In genomic region chr17:36683387-36683786, GRCh38 we compare ENCODE assay signal across 27 cellular contexts.
"Had no signal": no experiment of that assay in that cellular context is flagged by ENCODE, and none has a peak within 500 bp of the region (broad histone marks: within the 10 kb centered on the region; RNA-seq: fewer than 3 reads in every experiment).

No MANE protein-coding gene starts in this region.

- H3K4me3 ChIP-seq: left lung, lower lobe of right lung, pancreas, prostate gland, sigmoid colon, spleen, tibial nerve, uterus had no signal

- H3K4me1 ChIP-seq: left lung, lower lobe of right lung, pancreas, prostate gland, sigmoid colon, spleen, tibial nerve, uterus had no signal

- H3K27me3 Mint-ChIP-seq: stimulated activated naive CD8-positive, alpha-beta T cell treated with anti-CD3 and anti-CD28 coated beads, Interleukin-15, amount 100 ng/mL, for 72 hours had no signal

- ATAC-seq: left lung; lower lobe of right lung; natural killer cell; right cardiac atrium; stimulated activated effector memory CD8-positive, alpha-beta T cell treated with anti-CD3 and anti-CD28 coated beads, Interleukin-12 subunit alpha, Interleukin-12 subunit beta, amount 100 ng/mL, for 72 hours; stimulated activated naive CD8-positive, alpha-beta T cell treated with anti-CD3 and anti-CD28 coated beads, Interleukin-15, amount 100 ng/mL, for 72 hours had no signal

- H3K4me3 Mint-ChIP-seq: immature natural killer cell; mesothelial cell of epicardium; naive B cell; natural killer cell; stimulated activated effector memory CD8-positive, alpha-beta T cell treated with anti-CD3 and anti-CD28 coated beads, Interleukin-12 subunit alpha, Interleukin-12 subunit beta, amount 100 ng/mL, for 72 hours; stimulated activated naive CD8-positive, alpha-beta T cell treated with anti-CD3 and anti-CD28 coated beads, Interleukin-15, amount 100 ng/mL, for 72 hours; type B pancreatic cell had no signal

- H3K9me3 Mint-ChIP-seq: immature natural killer cell; mesothelial cell of epicardium; naive B cell; natural killer cell; stimulated activated effector memory CD8-positive, alpha-beta T cell treated with anti-CD3 and anti-CD28 coated beads, Interleukin-12 subunit alpha, Interleukin-12 subunit beta, amount 100 ng/mL, for 72 hours; stimulated activated naive CD8-positive, alpha-beta T cell treated with anti-CD3 and anti-CD28 coated beads, Interleukin-15, amount 100 ng/mL, for 72 hours; type B pancreatic cell had no signal

- H3K27ac Mint-ChIP-seq: immature natural killer cell; mesothelial cell of epicardium; naive B cell; natural killer cell; stimulated activated effector memory CD8-positive, alpha-beta T cell treated with anti-CD3 and anti-CD28 coated beads, Interleukin-12 subunit alpha, Interleukin-12 subunit beta, amount 100 ng/mL, for 72 hours; stimulated activated naive CD8-positive, alpha-beta T cell treated with anti-CD3 and anti-CD28 coated beads, Interleukin-15, amount 100 ng/mL, for 72 hours; type B pancreatic cell had no signal

- H3K27me3 ChIP-seq: pancreas, sigmoid colon, tibial nerve, uterus had no signal

- H3K36me3 Mint-ChIP-seq: immature natural killer cell; mesothelial cell of epicardium; naive B cell; natural killer cell; stimulated activated effector memory CD8-positive, alpha-beta T cell treated with anti-CD3 and anti-CD28 coated beads, Interleukin-12 subunit alpha, Interleukin-12 subunit beta, amount 100 ng/mL, for 72 hours; type B pancreatic cell had no signal

- DNase-seq: hippocampal formation; immature natural killer cell; kidney; left colon; lower lobe of right lung; mammary epithelial cell; mesenchymal stem cell; naive B cell; natural killer cell; nucleus accumbens; pancreas; retina; right cardiac atrium; sigmoid colon; small intestine; spleen; stimulated activated CD4-positive, alpha-beta T cell treated with anti-CD3 and anti-CD28 coated beads, Interleukin-4, amount 100 ng/mL, for 24 hours; stimulated activated naive CD4-positive, alpha-beta T cell treated with Interleukin-2 at 50 U/mL for 16 hours; stimulated activated naive CD8-positive, alpha-beta T cell treated with anti-CD3 and anti-CD28 coated beads, Interleukin-15, amount 100 ng/mL, for 72 hours; substantia nigra; uterus had no signal

- H3K27ac ChIP-seq: left lung, lower lobe of right lung, pancreas, prostate gland, sigmoid colon, spleen, tibial nerve, uterus had no signal

- H3K36me3 ChIP-seq: left lung, lower lobe of right lung, pancreas, prostate gland, sigmoid colon, spleen, tibial nerve, uterus had no signal

- H3K4me1 Mint-ChIP-seq: immature natural killer cell; mesothelial cell of epicardium; naive B cell; natural killer cell; stimulated activated naive CD8-positive, alpha-beta T cell treated with anti-CD3 and anti-CD28 coated beads, Interleukin-15, amount 100 ng/mL, for 72 hours had no signal
